1 cellular context compared by ENCODE assay signal in genomic region chr20:63254536-63255384, GRCh38.
TF ChIP-seq lines count a peak whose summit lies in the region.

No MANE protein-coding gene starts in this region.

TF ChIP-seq in endothelial cell of umbilical vein, 7 proteins besides CTCF, POLR2A, EP300 and RAD21:
- TF ChIP-seq EZH2 (IDR thresholded peaks at IDR 0.05; ENCODE audit: borderline replicate concordance, low read depth, low read length, severe bottlenecking) (peak; percentile 88), FOS (IDR thresholded peaks at IDR 0.05; ENCODE audit: borderline replicate concordance, insufficient read depth, low read length) (no peak)
